8 cellular contexts compared by ENCODE assay signal in genomic region chr7:108109216-108109908, GRCh38. TPM values are rescaled to one million over a fixed set of nuclear protein-coding genes. Genes with fewer than 3 reads are reported as not detected.
DNase-seq lines count a peak whose midpoint lies in the region; ATAC-seq, FAIRE-seq and TF ChIP-seq lines count a peak whose summit lies in the region.

No MANE protein-coding gene starts in this region.

- TF ChIP-seq CTCF in CD14-positive monocyte (IDR thresholded peaks at IDR 0.05) = peak; percentile 14

- no peak overlapping the region for H3K27ac Mint-ChIP-seq in CD14-positive monocyte
- no peak overlapping the region for H3K27ac Mint-ChIP-seq in activated naive CD8-positive, alpha-beta T cell treated with anti-CD3 and anti-CD28 coated beads, Interleukin-2, amount 50 U/mL, for 24 hours

- no peak overlapping the region for H3K4me3 Mint-ChIP-seq in CD14-positive monocyte
- H3K4me3 Mint-ChIP-seq in activated naive CD8-positive, alpha-beta T cell treated with anti-CD3 and anti-CD28 coated beads, Interleukin-2, amount 50 U/mL, for 24 hours = no peak overlapping the region

- intact Hi-C loops in CD14-positive monocyte (cut with micrococcal nuclease) = no loop called here

- DNase-seq in CD14-positive monocyte (ENCODE audit: low spot score) (no peak), GM18507 (ENCODE audit: extremely low spot score, insufficient read length, low read depth) (peak; percentile 2), LoVo (ENCODE audit: low spot score) (peak; percentile 19), medulla oblongata (ENCODE audit: extremely low spot score) (peak; percentile 21), NCI-H2081 treated with DMSO at 0.1 percent for 48 hours (lab: John Stamatoyannopoulos, UW) (no peak)
- no peak for DNase-seq in activated naive CD8-positive, alpha-beta T cell treated with anti-CD3 and anti-CD28 coated beads, Interleukin-2, amount 50 U/mL, for 24 hours

- peak; percentile 36 for FAIRE-seq in GM18507 (lab: Jason Lieb, UNC)

- peaks cover 0 to under 1% (median 0%) of the 10 kb centered on the region in 7 donors for H3K9me3 Mint-ChIP-seq in CD14-positive monocyte
- H3K9me3 Mint-ChIP-seq in activated naive CD8-positive, alpha-beta T cell treated with anti-CD3 and anti-CD28 coated beads, Interleukin-2, amount 50 U/mL, for 24 hours = no peaks in the 10 kb centered on the region

- peak; percentile 80 for ATAC-seq in activated naive CD8-positive, alpha-beta T cell treated with anti-CD3 and anti-CD28 coated beads, Interleukin-2, amount 50 U/mL, for 24 hours
- ATAC-seq in HG03039 (IDR thresholded peaks at IDR 0.05; ENCODE audit: unreplicated experiment) = no peak
- no peak for ATAC-seq in GM19328 (IDR thresholded peaks at IDR 0.05; ENCODE audit: unreplicated experiment)

- no peaks in the 10 kb centered on the region for H3K36me3 Mint-ChIP-seq in CD14-positive monocyte
- H3K36me3 Mint-ChIP-seq in activated naive CD8-positive, alpha-beta T cell treated with anti-CD3 and anti-CD28 coated beads, Interleukin-2, amount 50 U/mL, for 24 hours (ENCODE audit: low read depth) = no peaks in the 10 kb centered on the region

- H3K27me3 Mint-ChIP-seq in CD14-positive monocyte (ENCODE audit: low read depth in 3 of 3) = peaks cover 0 to 2% (median 1%) of the 10 kb centered on the region in 3 donors
- no peaks in the 10 kb centered on the region for H3K27me3 Mint-ChIP-seq in activated naive CD8-positive, alpha-beta T cell treated with anti-CD3 and anti-CD28 coated beads, Interleukin-2, amount 50 U/mL, for 24 hours

- no peaks in the 10 kb centered on the region for H3K4me1 Mint-ChIP-seq in CD14-positive monocyte
- no peaks in the 10 kb centered on the region for H3K4me1 Mint-ChIP-seq in activated naive CD8-positive, alpha-beta T cell treated with anti-CD3 and anti-CD28 coated beads, Interleukin-2, amount 50 U/mL, for 24 hours

RNA-seq across cellular contexts. Expression of gene LAMB4, which starts 20.8 kb away (rescaled TPM):
- polyA plus RNA-seq in CD14-positive monocyte = not detected

Comparison
In these comparisons a context has a peak if more than half of its experiments do, and no peak if none do; other contexts are left out.
1. DNase-seq: peak in GM18507 (single experiment), LoVo (single experiment) and medulla oblongata (single experiment); none in CD14-positive monocyte (single experiment), activated naive CD8-positive, alpha-beta T cell treated with anti-CD3 and anti-CD28 coated beads, Interleukin-2, amount 50 U/mL, for 24 hours (single experiment) and NCI-H2081 treated with DMSO at 0.1 percent for 48 hours (single experiment).